ENCODE assay signal across 2 cellular contexts in genomic region chr1:228899421-228899956, GRCh38.
TF ChIP-seq lines count a peak whose summit lies in the region.

No MANE protein-coding gene starts in this region.

TF ChIP-seq in H1, 55 proteins besides CTCF, POLR2A, EP300 and RAD21:
- TF ChIP-seq CHD7 (IDR thresholded peaks at IDR 0.05; ENCODE audit: insufficient replicate concordance, low read length), result no peak
- TF ChIP-seq SAP30 (IDR thresholded peaks at IDR 0.05; ENCODE audit: insufficient read depth, insufficient replicate concordance, low read length), result no peak
- TF ChIP-seq SUZ12 (IDR thresholded peaks at IDR 0.05; ENCODE audit: low read length), result no peak
- TF ChIP-seq SIN3A (conservative IDR thresholded peaks at IDR 0.05 in 1 of 2, IDR thresholded peaks at IDR 0.05 in 1 of 2; ENCODE audit: low read depth in 1 of 2, low read length in 2 of 2), result no peak
- TF ChIP-seq EZH2 (IDR thresholded peaks at IDR 0.05; ENCODE audit: low read depth, low read length, severe bottlenecking), result no peak
- TF ChIP-seq CHD2 (IDR thresholded peaks at IDR 0.05; ENCODE audit: low read length), result no peak
- TF ChIP-seq USF2 (IDR thresholded peaks at IDR 0.05; ENCODE audit: low read length), result no peak
- no peak for TF ChIP-seq CREB1 (IDR thresholded peaks at IDR 0.05)
- no peak for TF ChIP-seq PHF8 (conservative IDR thresholded peaks at IDR 0.05; ENCODE audit: low read depth, low read length)
- TF ChIP-seq ATF2 (IDR thresholded peaks at IDR 0.05; ENCODE audit: low read length), result no peak

TF ChIP-seq in GM23338, 12 proteins besides CTCF, POLR2A, EP300 and RAD21:
- TF ChIP-seq ZNF331 (CRISPR knock-in tag; IDR thresholded peaks at IDR 0.05; ENCODE audit: low read depth) (no peak), ZNF462 (CRISPR knock-in tag; IDR thresholded peaks at IDR 0.05) (no peak), EZH2 (IDR thresholded peaks at IDR 0.05; ENCODE audit: low read depth, unreplicated experiment) (no peak)
TF ChIP-seq in GM23338: peak in this region for 0.
